Comparison of ENCODE assay signal across 1 cellular context in genomic region chrX:101745046-101745445, GRCh38.
TF ChIP-seq lines count a peak whose summit lies in the region.

No MANE protein-coding gene starts in this region.

TF ChIP-seq in A549, 52 proteins besides CTCF, POLR2A, EP300 and RAD21 (continued from another document):
- no peak for TF ChIP-seq MAX (IDR thresholded peaks at IDR 0.05)
- TF ChIP-seq CBX2 (IDR thresholded peaks at IDR 0.05; ENCODE audit: borderline replicate concordance, low read depth) = no peak
- no peak for TF ChIP-seq BHLHE40 (IDR thresholded peaks at IDR 0.05; ENCODE audit: low read depth, low read length)
- no peak for TF ChIP-seq ELK1 (IDR thresholded peaks at IDR 0.05; ENCODE audit: low read depth, low read length)
- TF ChIP-seq ZSCAN20 (CRISPR knock-in tag; IDR thresholded peaks at IDR 0.05) = no peak
- TF ChIP-seq CHD2 (IDR thresholded peaks at IDR 0.05; ENCODE audit: low read length, partially characterized antibody) = no peak
- TF ChIP-seq FOXS1 (CRISPR knock-in tag; IDR thresholded peaks at IDR 0.05) = no peak
- no peak for TF ChIP-seq USF2 (IDR thresholded peaks at IDR 0.05)
- TF ChIP-seq RARB (CRISPR knock-in tag; IDR thresholded peaks at IDR 0.05) = no peak
